Comparison of ENCODE assay signal across 1 cellular context in genomic region chr19:18644144-18645034, GRCh38.
TF ChIP-seq lines count a peak whose summit lies in the region.

No MANE protein-coding gene starts in this region.

TF ChIP-seq in K562, 482 proteins besides CTCF, POLR2A, EP300 and RAD21 (continues in another document):
- TF ChIP-seq ZNF740 (CRISPR knock-in tag; IDR thresholded peaks at IDR 0.05) (peak; percentile 74), ZNF740 (tag; IDR thresholded peaks at IDR 0.05) (no peak), NR2F6 (CRISPR knock-in tag; IDR thresholded peaks at IDR 0.05) (no peak), MCM3 (IDR thresholded peaks at IDR 0.05) (no peak), SPI1 (IDR thresholded peaks at IDR 0.05; ENCODE audit: borderline replicate concordance, low read depth, low read length) (peak; percentile 95), ZBTB7A (IDR thresholded peaks at IDR 0.05; ENCODE audit: borderline replicate concordance, control insufficient read depth, low read depth, low read length) (no peak), ZNF224 (CRISPR knock-in tag; IDR thresholded peaks at IDR 0.05) (no peak), ZNF444 (CRISPR knock-in tag; IDR thresholded peaks at IDR 0.05) (no peak), SMAD1 (IDR thresholded peaks at IDR 0.05; ENCODE audit: low read depth, low read length, partially characterized antibody) (no peak), ZNF77 (CRISPR knock-in tag; IDR thresholded peaks at IDR 0.05) (no peak), ZNF263 (CRISPR knock-in tag; IDR thresholded peaks at IDR 0.05; ENCODE audit: borderline replicate concordance) (0 out of 2 replicates have a peak, but pooled peaks have one; percentile 36), ZNF146 (CRISPR knock-in tag; IDR thresholded peaks at IDR 0.05; ENCODE audit: unreplicated experiment) (peak; percentile 97), HLTF (IDR thresholded peaks at IDR 0.05) (no peak), POLR2G (IDR thresholded peaks at IDR 0.05; ENCODE audit: low read depth, low read length) (no peak), ATF6 (CRISPR knock-in tag; IDR thresholded peaks at IDR 0.05) (no peak), YY1 (IDR thresholded peaks at IDR 0.05; ENCODE audit: borderline replicate concordance in 1 of 3, control insufficient read depth in 1 of 3, extremely low read depth in 1 of 3, insufficient read depth in 3 of 3, insufficient read length in 1 of 3, insufficient replicate concordance in 2 of 3, low read depth in 1 of 3, low read length in 2 of 3) (no peak), OTX1 (CRISPR knock-in tag; IDR thresholded peaks at IDR 0.05) (no peak), NCOA2 (IDR thresholded peaks at IDR 0.05; ENCODE audit: partially characterized antibody in 2 of 2) (no peak), BCOR (IDR thresholded peaks at IDR 0.05) (peak; percentile 60; the same call in 1 of the 2 replicates), HDGF (IDR thresholded peaks at IDR 0.05) (no peak), RBM25 (IDR thresholded peaks at IDR 0.05; ENCODE audit: low read depth, low read length, severe bottlenecking) (peak; percentile 34), TAF9B (IDR thresholded peaks at IDR 0.05; ENCODE audit: partially characterized antibody) (no peak), RB1 (IDR thresholded peaks at IDR 0.05; ENCODE audit: low read depth) (no peak), TSC22D4 (tag; IDR thresholded peaks at IDR 0.05) (no peak), SAFB (IDR thresholded peaks at IDR 0.05; ENCODE audit: borderline replicate concordance, low read depth, low read length) (no peak), NFRKB (IDR thresholded peaks at IDR 0.05; ENCODE audit: low read depth) (no peak), ZFP1 (CRISPR knock-in tag; IDR thresholded peaks at IDR 0.05) (no peak), ZNF398 (CRISPR knock-in tag; IDR thresholded peaks at IDR 0.05) (no peak), CTCFL (IDR thresholded peaks at IDR 0.05; ENCODE audit: borderline replicate concordance, insufficient read depth, low read depth, low read length, poor library complexity, severe bottlenecking) (no peak), ELF2 (CRISPR knock-in tag; IDR thresholded peaks at IDR 0.05) (no peak), LCOR (CRISPR knock-in tag; IDR thresholded peaks at IDR 0.05) (no peak), ARHGAP35 (IDR thresholded peaks at IDR 0.05; ENCODE audit: partially characterized antibody) (no peak), SFPQ (IDR thresholded peaks at IDR 0.05; ENCODE audit: low read depth, low read length) (no peak), ZNF75A (CRISPR knock-in tag; IDR thresholded peaks at IDR 0.05) (no peak), RCOR1 (IDR thresholded peaks at IDR 0.05; ENCODE audit: borderline replicate concordance in 1 of 2, low read depth in 2 of 2, low read length in 2 of 2) (no peak), FOXM1 (IDR thresholded peaks at IDR 0.05; ENCODE audit: low read depth) (no peak), FOXM1 (CRISPR knock-in tag; IDR thresholded peaks at IDR 0.05; ENCODE audit: low read depth) (no peak), ZNF780A (CRISPR knock-in tag; IDR thresholded peaks at IDR 0.05) (no peak), PKNOX1 (IDR thresholded peaks at IDR 0.05) (peak; percentile 61)
- TF ChIP-seq, protein P1, sequence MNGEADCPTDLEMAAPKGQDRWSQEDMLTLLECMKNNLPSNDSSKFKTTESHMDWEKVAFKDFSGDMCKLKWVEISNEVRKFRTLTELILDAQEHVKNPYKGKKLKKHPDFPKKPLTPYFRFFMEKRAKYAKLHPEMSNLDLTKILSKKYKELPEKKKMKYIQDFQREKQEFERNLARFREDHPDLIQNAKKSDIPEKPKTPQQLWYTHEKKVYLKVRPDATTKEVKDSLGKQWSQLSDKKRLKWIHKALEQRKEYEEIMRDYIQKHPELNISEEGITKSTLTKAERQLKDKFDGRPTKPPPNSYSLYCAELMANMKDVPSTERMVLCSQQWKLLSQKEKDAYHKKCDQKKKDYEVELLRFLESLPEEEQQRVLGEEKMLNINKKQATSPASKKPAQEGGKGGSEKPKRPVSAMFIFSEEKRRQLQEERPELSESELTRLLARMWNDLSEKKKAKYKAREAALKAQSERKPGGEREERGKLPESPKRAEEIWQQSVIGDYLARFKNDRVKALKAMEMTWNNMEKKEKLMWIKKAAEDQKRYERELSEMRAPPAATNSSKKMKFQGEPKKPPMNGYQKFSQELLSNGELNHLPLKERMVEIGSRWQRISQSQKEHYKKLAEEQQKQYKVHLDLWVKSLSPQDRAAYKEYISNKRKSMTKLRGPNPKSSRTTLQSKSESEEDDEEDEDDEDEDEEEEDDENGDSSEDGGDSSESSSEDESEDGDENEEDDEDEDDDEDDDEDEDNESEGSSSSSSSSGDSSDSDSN (IDR thresholded peaks at IDR 0.05; ENCODE audit: borderline replicate concordance in 1 of 2, low read depth in 2 of 2, low read length in 2 of 2) = no peak
- TF ChIP-seq, protein P2, sequence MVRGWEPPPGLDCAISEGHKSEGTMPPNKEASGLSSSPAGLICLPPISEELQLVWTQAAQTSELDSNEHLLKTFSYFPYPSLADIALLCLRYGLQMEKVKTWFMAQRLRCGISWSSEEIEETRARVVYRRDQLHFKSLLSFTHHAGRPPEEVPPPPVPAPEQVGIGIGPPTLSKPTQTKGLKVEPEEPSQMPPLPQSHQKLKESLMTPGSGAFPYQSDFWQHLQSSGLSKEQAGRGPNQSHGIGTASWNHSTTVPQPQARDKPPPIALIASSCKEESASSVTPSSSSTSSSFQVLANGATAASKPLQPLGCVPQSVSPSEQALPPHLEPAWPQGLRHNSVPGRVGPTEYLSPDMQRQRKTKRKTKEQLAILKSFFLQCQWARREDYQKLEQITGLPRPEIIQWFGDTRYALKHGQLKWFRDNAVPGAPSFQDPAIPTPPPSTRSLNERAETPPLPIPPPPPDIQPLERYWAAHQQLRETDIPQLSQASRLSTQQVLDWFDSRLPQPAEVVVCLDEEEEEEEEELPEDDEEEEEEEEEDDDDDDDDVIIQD (CRISPR knock-in tag; IDR thresholded peaks at IDR 0.05) = no peak
- TF ChIP-seq, protein P3, sequence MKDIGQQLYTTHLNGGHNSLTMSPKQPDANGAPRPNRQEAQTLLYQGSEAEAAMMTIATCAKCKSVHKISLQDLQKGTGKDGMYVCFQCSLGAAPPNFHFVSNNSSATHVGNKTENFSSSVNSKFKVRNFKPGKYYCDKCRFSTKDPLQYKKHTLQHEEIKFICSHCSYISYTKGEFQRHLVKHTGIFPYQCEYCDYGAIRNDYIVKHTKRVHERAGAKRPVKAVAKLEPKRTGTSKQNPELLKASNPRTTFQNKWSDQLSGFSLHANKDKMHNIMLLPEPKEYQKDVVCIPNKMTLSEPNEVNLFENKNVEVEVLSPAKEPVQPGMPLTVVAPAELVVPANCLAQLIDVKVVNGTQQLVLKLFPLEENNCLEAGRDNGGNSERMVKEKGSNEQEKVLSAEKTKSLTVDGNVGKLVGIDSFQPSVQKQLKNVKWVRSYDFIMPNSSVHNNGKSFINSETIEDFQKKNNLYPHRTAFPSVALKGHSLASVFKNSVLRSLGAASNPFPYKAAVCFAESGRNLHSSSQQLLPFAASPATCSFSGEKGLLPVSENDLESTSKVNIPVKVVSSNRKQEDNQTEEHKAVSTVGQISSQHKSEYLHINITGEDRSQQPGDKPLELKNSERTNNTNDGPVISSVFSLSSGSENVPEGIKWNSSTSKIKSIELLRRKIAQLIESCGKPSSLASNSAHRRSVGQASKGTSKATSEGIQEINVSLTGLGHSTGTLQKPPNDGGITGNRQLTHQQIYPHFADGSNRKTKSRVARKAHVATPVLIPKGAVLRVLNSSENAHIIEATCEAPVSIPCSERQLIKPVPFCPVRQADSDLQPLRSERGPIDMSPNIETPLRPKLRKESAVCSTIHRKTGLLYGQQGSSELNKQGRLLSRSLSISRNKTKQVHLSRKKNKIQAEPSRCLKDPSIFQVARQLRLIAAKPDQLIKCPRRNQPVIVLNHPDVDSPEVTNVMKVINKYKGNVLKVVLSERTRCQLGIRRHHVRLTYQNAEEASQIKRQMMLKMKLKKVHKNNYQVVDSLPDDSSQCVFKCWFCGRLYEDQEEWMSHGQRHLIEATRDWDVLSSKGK (CRISPR knock-in tag; IDR thresholded peaks at IDR 0.05) = no peak
- TF ChIP-seq, protein P4, sequence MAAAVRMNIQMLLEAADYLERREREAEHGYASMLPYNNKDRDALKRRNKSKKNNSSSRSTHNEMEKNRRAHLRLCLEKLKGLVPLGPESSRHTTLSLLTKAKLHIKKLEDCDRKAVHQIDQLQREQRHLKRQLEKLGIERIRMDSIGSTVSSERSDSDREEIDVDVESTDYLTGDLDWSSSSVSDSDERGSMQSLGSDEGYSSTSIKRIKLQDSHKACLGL (CRISPR knock-in tag; IDR thresholded peaks at IDR 0.05; ENCODE audit: borderline replicate concordance, poor library complexity, severe bottlenecking) = no peak
- TF ChIP-seq, protein P5, sequence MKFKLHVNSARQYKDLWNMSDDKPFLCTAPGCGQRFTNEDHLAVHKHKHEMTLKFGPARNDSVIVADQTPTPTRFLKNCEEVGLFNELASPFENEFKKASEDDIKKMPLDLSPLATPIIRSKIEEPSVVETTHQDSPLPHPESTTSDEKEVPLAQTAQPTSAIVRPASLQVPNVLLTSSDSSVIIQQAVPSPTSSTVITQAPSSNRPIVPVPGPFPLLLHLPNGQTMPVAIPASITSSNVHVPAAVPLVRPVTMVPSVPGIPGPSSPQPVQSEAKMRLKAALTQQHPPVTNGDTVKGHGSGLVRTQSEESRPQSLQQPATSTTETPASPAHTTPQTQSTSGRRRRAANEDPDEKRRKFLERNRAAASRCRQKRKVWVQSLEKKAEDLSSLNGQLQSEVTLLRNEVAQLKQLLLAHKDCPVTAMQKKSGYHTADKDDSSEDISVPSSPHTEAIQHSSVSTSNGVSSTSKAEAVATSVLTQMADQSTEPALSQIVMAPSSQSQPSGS (CRISPR knock-in tag; IDR thresholded peaks at IDR 0.05) = no peak
